8 cellular contexts compared by ENCODE assay signal in the genomic region with DNA sequence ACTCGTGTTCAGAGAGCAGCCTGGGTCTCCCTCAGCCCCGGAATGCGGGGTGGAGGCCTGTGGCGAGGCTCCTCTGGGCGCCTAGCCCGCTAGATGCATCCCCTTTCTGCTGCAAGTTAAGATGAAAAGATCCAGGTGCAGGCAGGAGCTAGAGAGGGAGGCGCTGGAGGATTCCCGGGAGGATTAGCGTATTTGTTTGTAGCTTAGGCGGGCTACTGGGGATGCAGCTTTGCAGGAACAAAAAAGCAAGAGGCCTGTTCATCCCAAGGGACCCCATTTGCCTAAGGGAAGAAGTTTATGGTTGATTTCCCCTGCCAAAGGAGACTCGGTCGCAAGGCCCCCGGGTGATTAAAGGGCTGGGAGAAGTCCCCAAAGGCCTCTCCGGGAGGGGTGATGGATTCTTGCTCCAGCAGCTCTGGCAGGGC. TPM values are rescaled to one million over a fixed set of nuclear protein-coding genes. Genes with fewer than 3 reads are reported as not detected.
DNase-seq lines count a peak whose midpoint lies in the region; TF ChIP-seq lines count a peak whose summit lies in the region.

No MANE protein-coding gene starts in this region.

- peaks cover 0 to 18% (median 7%) of the 10 kb centered on the region in 5 experiments for H3K9me3 Mint-ChIP-seq in brain

- H3K4me2 ChIP-seq in trophoblast cell (ENCODE audit: low read length) = no peak overlapping the region

- no peak for TF ChIP-seq CTCF in brain (conservative IDR thresholded peaks at IDR 0.05)

- peaks cover 39% of the 10 kb centered on the region for H3K36me3 Mint-ChIP-seq in brain

- H3K4me3 ChIP-seq in rectal smooth muscle tissue (ENCODE audit: low read length) (peak overlapping the region; percentile 48), trophoblast cell (ENCODE audit: low read depth, low read length) (no peak overlapping the region)

- no peak overlapping the region for H3K14ac ChIP-seq in trophoblast cell (ENCODE audit: low read length)

- H4K8ac ChIP-seq in trophoblast cell (ENCODE audit: low read depth, low read length) = no peak overlapping the region

- H3K9me3 ChIP-seq in trophoblast cell (ENCODE audit: insufficient read depth, low read depth, low read length) = peaks cover 3% of the 10 kb centered on the region

- H3K4me1 ChIP-seq in rectal smooth muscle tissue (ENCODE audit: control insufficient read depth, insufficient read depth, low read length) (peaks cover 6% of the 10 kb centered on the region), trophoblast cell (ENCODE audit: control insufficient read depth in 1 of 2, insufficient read depth in 2 of 2, low read length in 2 of 2) (peaks cover 9% of the 10 kb centered on the region in 2 experiments)

- peak overlapping the region; percentile 88 to 95 (median 91) for H3K4me3 Mint-ChIP-seq in brain

- no peaks in the 10 kb centered on the region for H3K79me2 ChIP-seq in trophoblast cell (ENCODE audit: control insufficient read depth, insufficient read depth, low read length, poor library complexity)

- no peaks in the 10 kb centered on the region for H3K79me1 ChIP-seq in trophoblast cell (ENCODE audit: low read length)

- no peak overlapping the region for H3K4ac ChIP-seq in trophoblast cell (ENCODE audit: low read depth, low read length)

- WGBS in trophoblast cell (ENCODE audit: extremely low coverage, insufficient coverage, insufficient read length) = no CpG with 5 or more reads among the region's 14 CpGs

- H3K18ac ChIP-seq in trophoblast cell (ENCODE audit: low read length) = no peak overlapping the region

- H2BK120ac ChIP-seq in trophoblast cell (ENCODE audit: insufficient read depth, low read length, poor library complexity) = no peak overlapping the region

- H3K23ac ChIP-seq in trophoblast cell (ENCODE audit: low read length) = no peak overlapping the region

- H3K36me3 ChIP-seq in rectal smooth muscle tissue (ENCODE audit: control insufficient read depth, insufficient read depth, low read length) = no peaks in the 10 kb centered on the region
- no peaks in the 10 kb centered on the region for H3K36me3 ChIP-seq in trophoblast cell (ENCODE audit: control insufficient read depth in 1 of 2, insufficient read depth in 2 of 2, low read length in 2 of 2)

- H2BK12ac ChIP-seq in trophoblast cell (ENCODE audit: low read length) = no peak overlapping the region

- peak overlapping the region; percentile 37 to 99 (median 97) for H3K27ac Mint-ChIP-seq in brain

- DNase-seq in NCI-H510A treated with DMSO at 0.1 percent for 48 hours (lab: John Stamatoyannopoulos, UW) = peak; percentile 35
- DNase-seq in NCI-H510A (lab: John Stamatoyannopoulos, UW) = no peak
- peak; percentile 99 for DNase-seq in NCI-H2107 treated with DMSO at 0.1 percent for 48 hours (lab: John Stamatoyannopoulos, UW; ENCODE audit: unreplicated experiment)
- DNase-seq in stimulated activated CD4-positive, alpha-beta T cell treated with anti-CD3 and anti-CD28 coated beads, Interleukin-4, amount 100 ng/mL, for 24 hours = no peak
- DNase-seq in trophoblast cell = no peak
- DNase-seq in H4 (ENCODE audit: low spot score) = no peak

- H2AFZ ChIP-seq in trophoblast cell (ENCODE audit: insufficient read depth, low read length, poor library complexity) = no peak overlapping the region

- H3K27ac ChIP-seq in rectal smooth muscle tissue (ENCODE audit: low read depth, low read length) (no peak overlapping the region), trophoblast cell (ENCODE audit: low read depth, low read length) (no peak overlapping the region)

- H2BK5ac ChIP-seq in trophoblast cell (ENCODE audit: low read depth, low read length, poor library complexity) = no peak overlapping the region

- peaks cover 15% of the 10 kb centered on the region for H3K4me1 Mint-ChIP-seq in brain

- H3K9ac ChIP-seq in rectal smooth muscle tissue (ENCODE audit: low read length) (no peak overlapping the region), trophoblast cell (ENCODE audit: low read length) (no peak overlapping the region)

- peaks cover 41% of the 10 kb centered on the region for H3K27me3 ChIP-seq in rectal smooth muscle tissue (ENCODE audit: control insufficient read depth, insufficient read depth, low read length)
- H3K27me3 ChIP-seq in trophoblast cell (ENCODE audit: insufficient read depth, low read length) = peaks cover 15% of the 10 kb centered on the region

- peaks cover 3% of the 10 kb centered on the region for H3K27me3 Mint-ChIP-seq in brain

- no peak overlapping the region for H2AK5ac ChIP-seq in trophoblast cell (ENCODE audit: low read length)

- no peak overlapping the region for H4K91ac ChIP-seq in trophoblast cell (ENCODE audit: low read depth, low read length)

- H4K12ac ChIP-seq in trophoblast cell (ENCODE audit: low read depth, low read length) = no peak overlapping the region

RNA-seq across cellular contexts. Expression of gene CCDC177, which starts 0.8 kb away (rescaled TPM):
- 1.5 TPM for polyA plus RNA-seq in brain (ENCODE audit: insufficient read depth, low read depth, low replicate concordance)
- 0.01 TPM in 1 of 2 replicates, not detected in the other for polyA plus RNA-seq in trophoblast cell (2013)
- not detected in 2 replicates for total RNA-seq in H4 (2014; rRNA removed; shearing (Covaris generic))

RNA-seq across cellular contexts. Expression of gene SUSD6, which starts 37.5 kb away (rescaled TPM):
- 35.4 TPM for polyA plus RNA-seq in brain (ENCODE audit: insufficient read depth, low read depth, low replicate concordance)
- polyA plus RNA-seq in trophoblast cell (2013) = 5.4 and 5.5 TPM in 2 replicates
- 2.7 and 3.4 TPM in 2 replicates for total RNA-seq in H4 (2014; rRNA removed; shearing (Covaris generic))

Comparison
In these comparisons a context has a peak if more than half of its experiments do, and no peak if none do; other contexts are left out.
1. DNase-seq: peak in NCI-H510A treated with DMSO at 0.1 percent for 48 hours (single experiment) and NCI-H2107 treated with DMSO at 0.1 percent for 48 hours (single experiment); none in NCI-H510A (single experiment), stimulated activated CD4-positive, alpha-beta T cell treated with anti-CD3 and anti-CD28 coated beads, Interleukin-4, amount 100 ng/mL, for 24 hours (single experiment), trophoblast cell (0 of 2) and H4 (single experiment).